8 cellular contexts compared by ENCODE assay signal in genomic region chr7:123797673-123798526, GRCh38. TPM values are rescaled to one million over a fixed set of nuclear protein-coding genes. Genes with fewer than 3 reads are reported as not detected.
A peak's percentile ranks its signal among the peaks of the same experiment; 100 is the strongest.
DNase-seq lines count a peak whose midpoint lies in the region; FAIRE-seq and TF ChIP-seq lines count a peak whose summit lies in the region.

No MANE protein-coding gene starts in this region.

- no peaks in the 10 kb centered on the region for H3K9me3 Mint-ChIP-seq in activated naive CD8-positive, alpha-beta T cell treated with anti-CD3 and anti-CD28 coated beads for 36 hours
- no peaks in the 10 kb centered on the region for H3K9me3 Mint-ChIP-seq in immature natural killer cell

- H3K4me3 Mint-ChIP-seq in activated naive CD8-positive, alpha-beta T cell treated with anti-CD3 and anti-CD28 coated beads for 36 hours: no peak overlapping the region
- no peak overlapping the region for H3K4me3 Mint-ChIP-seq in immature natural killer cell

- in situ Hi-C loops in astrocyte of the cerebellum (cut with HindIII; ENCODE audit: low sequenced_read_pairs): no loop called here

- no peaks in the 10 kb centered on the region for H3K36me3 Mint-ChIP-seq in activated naive CD8-positive, alpha-beta T cell treated with anti-CD3 and anti-CD28 coated beads for 36 hours
- H3K36me3 Mint-ChIP-seq in immature natural killer cell: no peaks in the 10 kb centered on the region

- peak; percentile 2 for DNase-seq in H54 (ENCODE audit: insufficient read length, low spot score)
- peak; percentile 45 for DNase-seq in NCI-H2171 treated with DMSO at 0.1 percent for 48 hours (lab: John Stamatoyannopoulos, UW)
- peak; percentile 93 for DNase-seq in astrocyte of the cerebellum (ENCODE audit: low read depth)
- peak; percentile 24 for DNase-seq in iPS-NIHi7 (ENCODE audit: extremely low spot score)
- no peak for DNase-seq in thyroid gland
- DNase-seq in activated naive CD8-positive, alpha-beta T cell treated with anti-CD3 and anti-CD28 coated beads for 36 hours: no peak
- DNase-seq in immature natural killer cell: no peak

- H3K27ac ChIP-seq in C4-2B (no peak overlapping the region), thyroid gland (peak overlapping the region; percentile 42 to 89 (median 58))

- no peaks in the 10 kb centered on the region for H3K36me3 ChIP-seq in thyroid gland

- peak; percentile 84 for TF ChIP-seq CTCF in C4-2B (conservative IDR thresholded peaks at IDR 0.05)
- TF ChIP-seq CTCF in astrocyte of the cerebellum (IDR thresholded peaks at IDR 0.05; ENCODE audit: low read depth, low read length, missing control alignments): peak; percentile 19
- TF ChIP-seq CTCF in thyroid gland (IDR thresholded peaks at IDR 0.05): peak in 4 of 6 experiments; percentile 40 to 82 (median 68)

- H3K27ac Mint-ChIP-seq in activated naive CD8-positive, alpha-beta T cell treated with anti-CD3 and anti-CD28 coated beads for 36 hours: no peak overlapping the region
- H3K27ac Mint-ChIP-seq in immature natural killer cell: no peak overlapping the region

- FAIRE-seq in H54 (lab: Jason Lieb, UNC): peak; percentile 92

- 50 to 54% methylated on average over 2 of the region's 2 CpGs for WGBS in thyroid gland, 2 donors

- TF ChIP-seq POLR2A in H54 (IDR thresholded peaks at IDR 0.05; ENCODE audit: low read depth, low read length) (no peak), thyroid gland (IDR thresholded peaks at IDR 0.05) (no peak)

- H3K27me3 Mint-ChIP-seq in activated naive CD8-positive, alpha-beta T cell treated with anti-CD3 and anti-CD28 coated beads for 36 hours: no peaks in the 10 kb centered on the region
- H3K27me3 Mint-ChIP-seq in immature natural killer cell (ENCODE audit: low read depth in 3 of 3): peaks cover 0 to 5% (median 2%) of the 10 kb centered on the region in 3 donors

- H3K4me1 ChIP-seq in thyroid gland: peaks cover 10 to 14% of the 10 kb centered on the region in 2 donors

- H3K4me1 Mint-ChIP-seq in activated naive CD8-positive, alpha-beta T cell treated with anti-CD3 and anti-CD28 coated beads for 36 hours: no peaks in the 10 kb centered on the region
- H3K4me1 Mint-ChIP-seq in immature natural killer cell: no peaks in the 10 kb centered on the region

- H3K27me3 ChIP-seq in thyroid gland: no peaks in the 10 kb centered on the region

- no peaks in the 10 kb centered on the region for H3K9me3 ChIP-seq in thyroid gland

- intact Hi-C loops in thyroid gland (cut with DNase I): loop anchor here (10.0 kb wide), 1 partner anchor 67 kb away; no protein-coding TSS in a partner anchor

- no peak overlapping the region for H3K4me3 ChIP-seq in astrocyte of the cerebellum (ENCODE audit: low read depth, low read length)
- no peak overlapping the region for H3K4me3 ChIP-seq in thyroid gland (replicated peaks in 1 of 3)

RNA-seq across cellular contexts. Expression of gene HYAL4, which starts 47.1 kb away (rescaled TPM):
- under 1 TPM in 2 of 4 donors, not detected in 2; 0.13 to 0.89 TPM for total RNA-seq in thyroid gland
- total RNA-seq in activated naive CD8-positive, alpha-beta T cell treated with anti-CD3 and anti-CD28 coated beads for 36 hours: not detected
- polyA plus RNA-seq in immature natural killer cell: not detected

RNA-seq across cellular contexts. Expression of gene WASL, which starts 49.1 kb away (rescaled TPM):
- total RNA-seq in thyroid gland: 10 to 100 TPM; 48.1 to 61.6 (median 55.4) TPM
- total RNA-seq in activated naive CD8-positive, alpha-beta T cell treated with anti-CD3 and anti-CD28 coated beads for 36 hours: 1 to 10 TPM; 5.1 to 5.5 TPM
- polyA plus RNA-seq in immature natural killer cell: 1 to 10 TPM; 1.1 to 2.4 (median 1.7) TPM

Comparison
In these comparisons a context has a peak if more than half of its experiments do, and no peak if none do; other contexts are left out.
1. CTCF ChIP-seq: peak in every context shown above with its lines; median percentile 84 in C4-2B; 68 in thyroid gland; 19 in astrocyte of the cerebellum.
2. DNase-seq: peak in H54 (single experiment), NCI-H2171 treated with DMSO at 0.1 percent for 48 hours (single experiment), astrocyte of the cerebellum (single experiment) and iPS-NIHi7 (single experiment); none in thyroid gland (0 of 2), activated naive CD8-positive, alpha-beta T cell treated with anti-CD3 and anti-CD28 coated beads for 36 hours (single experiment) and immature natural killer cell (0 of 3).
3. RNA of gene WASL, which starts 49.1 kb away (total RNA-seq): 48.1 to 61.6 TPM in thyroid gland; 5.1 to 5.5 TPM in activated naive CD8-positive, alpha-beta T cell treated with anti-CD3 and anti-CD28 coated beads for 36 hours; every median in the first group is over 4 times any median in the second.